11 cellular contexts compared by ENCODE assay signal in the genomic region with DNA sequence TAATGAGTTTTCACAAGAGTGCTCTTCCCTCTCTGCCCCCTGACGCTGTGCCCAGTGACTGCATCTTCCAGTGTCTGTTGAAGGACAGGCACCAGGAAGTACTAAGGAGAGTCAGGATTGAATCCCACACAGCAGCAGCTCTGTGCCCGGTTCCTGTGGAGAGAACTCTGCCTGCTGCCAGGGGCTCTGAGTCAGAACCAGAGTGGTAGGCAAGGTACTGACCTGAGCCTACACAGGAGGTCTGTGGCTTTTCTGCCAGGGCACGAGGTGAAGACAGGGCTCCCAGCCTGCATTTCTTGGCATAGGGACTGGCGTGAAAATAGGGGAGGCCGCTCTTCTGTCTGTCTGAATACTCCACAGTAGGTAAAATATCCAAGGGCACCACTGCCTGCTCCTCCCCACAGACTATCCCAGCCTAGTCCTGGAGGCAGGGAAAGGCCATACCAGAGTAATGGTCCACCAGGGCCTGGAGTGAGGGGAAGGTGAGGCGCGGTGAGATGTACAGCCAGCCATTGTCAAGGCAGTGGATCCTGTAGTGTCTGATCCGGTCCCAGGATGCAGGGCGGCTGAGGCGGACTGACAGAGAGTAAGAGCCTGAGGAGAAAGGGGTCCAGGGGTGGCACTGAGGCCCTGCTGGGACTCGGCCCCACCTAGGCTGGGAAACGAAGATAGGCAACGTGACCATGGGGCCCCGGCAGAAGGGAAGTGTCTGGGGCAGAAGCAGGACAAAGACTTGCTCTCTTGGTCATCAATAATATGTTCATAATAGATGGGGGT. TPM values are rescaled to one million over a fixed set of nuclear protein-coding genes. Genes with fewer than 3 reads are reported as not detected.
DNase-seq lines count a peak whose midpoint lies in the region; ATAC-seq and TF ChIP-seq lines count a peak whose summit lies in the region.
"Had no signal": no experiment of that assay in that cellular context is flagged by ENCODE, and none has a peak within 500 bp of the region (broad histone marks: within the 10 kb centered on the region; RNA-seq: fewer than 3 reads in every experiment).

No MANE protein-coding gene starts in this region.

- H3K36me3 ChIP-seq in BLaER1 = peaks cover 59% of the 10 kb centered on the region
- peaks cover 0 to 61% of the 10 kb centered on the region in 2 donors for H3K36me3 ChIP-seq in left lung
- H3K36me3 ChIP-seq: neural progenitor cell had no signal

- H3K27ac ChIP-seq in BLaER1 (no peak overlapping the region), left lung (no peak overlapping the region)
- H3K27ac ChIP-seq: neural progenitor cell, SJSA1, VCaP had no signal

- no peaks in the 10 kb centered on the region for H3K9me3 Mint-ChIP-seq in Calu3 (ENCODE audit: low read depth, unreplicated experiment)
- H3K9me3 Mint-ChIP-seq in activated CD8-positive, alpha-beta T cell treated with anti-CD3 and anti-CD28 coated beads, Interleukin-2, amount 10 ng/mL, durations not matched to agents 7 days and 5 days (ENCODE audit: insufficient read depth) = no peaks in the 10 kb centered on the region
- H3K9me3 Mint-ChIP-seq: neural progenitor cell had no signal

- no peak for DNase-seq in Calu3
- DNase-seq in activated CD8-positive, alpha-beta T cell treated with anti-CD3 and anti-CD28 coated beads, Interleukin-2, amount 10 ng/mL, durations not matched to agents 7 days and 5 days = no peak
- DNase-seq in left lung = no peak
- no peak for DNase-seq in islet precursor cell
- DNase-seq in GM10266 (ENCODE audit: extremely low spot score) = no peak
- DNase-seq: NCI-H187 had no signal

- no peaks in the 10 kb centered on the region for H3K27me3 ChIP-seq in BLaER1
- H3K27me3 ChIP-seq in left lung = no peaks in the 10 kb centered on the region
- H3K27me3 ChIP-seq: neural progenitor cell, SJSA1 had no signal

- no peak overlapping the region for H3K4me3 Mint-ChIP-seq in Calu3 (ENCODE audit: low read depth, unreplicated experiment)
- H3K4me3 Mint-ChIP-seq in activated CD8-positive, alpha-beta T cell treated with anti-CD3 and anti-CD28 coated beads, Interleukin-2, amount 10 ng/mL, durations not matched to agents 7 days and 5 days = no peak overlapping the region
- H3K4me3 Mint-ChIP-seq: neural progenitor cell had no signal

- H3K4me2 ChIP-seq in BLaER1 = no peak overlapping the region
- H3K4me2 ChIP-seq: neural progenitor cell had no signal

- peaks cover 47% of the 10 kb centered on the region for H3K36me3 Mint-ChIP-seq in Calu3 (ENCODE audit: insufficient read depth, unreplicated experiment)
- H3K36me3 Mint-ChIP-seq in activated CD8-positive, alpha-beta T cell treated with anti-CD3 and anti-CD28 coated beads, Interleukin-2, amount 10 ng/mL, durations not matched to agents 7 days and 5 days (ENCODE audit: low read depth) = peaks cover 65% of the 10 kb centered on the region

- H3K4me3 ChIP-seq in BLaER1 = no peak overlapping the region
- no peak overlapping the region for H3K4me3 ChIP-seq in left lung
- H3K4me3 ChIP-seq: neural progenitor cell, SJSA1 had no signal

- ATAC-seq in activated CD8-positive, alpha-beta T cell treated with anti-CD3 and anti-CD28 coated beads, Interleukin-2, amount 10 ng/mL, durations not matched to agents 7 days and 5 days = no peak
- ATAC-seq in left lung (peak; percentile 14), HG02870 (IDR thresholded peaks at IDR 0.05; ENCODE audit: unreplicated experiment) (no peak)

- POLR2A ChIA-PET in activated CD8-positive, alpha-beta T cell treated with anti-CD3 and anti-CD28 coated beads, Interleukin-2, amount 10 ng/mL, durations not matched to agents 7 days and 5 days (lab: Charles Lee) = interaction anchor here (0.5 to 0.6 kb wide), 2 partner anchors 131 to 1728 kb away, joined by 3 read pairs; no protein-coding TSS in a partner anchor

- CTCF ChIA-PET in Calu3 (lab: Charles Lee) = interaction anchor here (1.0 kb wide), 1 partner anchor 8 kb away, joined by 5 read pairs; no protein-coding TSS in a partner anchor
- CTCF ChIA-PET in activated CD8-positive, alpha-beta T cell treated with anti-CD3 and anti-CD28 coated beads, Interleukin-2, amount 10 ng/mL, durations not matched to agents 7 days and 5 days (lab: Charles Lee) = interaction anchor here (1.0 to 3.6 kb wide), 4 partner anchors 10 to 30 kb away, joined by 3 to 43 read pairs (median 3); a partner anchor contains a TSS

- peak overlapping the region; percentile 15 for H3K27ac Mint-ChIP-seq in Calu3 (ENCODE audit: unreplicated experiment)
- H3K27ac Mint-ChIP-seq in activated CD8-positive, alpha-beta T cell treated with anti-CD3 and anti-CD28 coated beads, Interleukin-2, amount 10 ng/mL, durations not matched to agents 7 days and 5 days = peak overlapping the region; percentile 57
- H3K27ac Mint-ChIP-seq: neural progenitor cell had no signal

- BruUV-seq in Calu3 (replicated peaks; lab: Mats Ljungman, UMichigan) = no TSS peak

- peaks cover 17% of the 10 kb centered on the region for H4K20me1 ChIP-seq in BLaER1

- intact Hi-C loops in Calu3 (cut with micrococcal nuclease; ENCODE audit: unreplicated experiment) = loop anchor here (5.0 kb wide), 1 partner anchor 272 kb away; no protein-coding TSS in a partner anchor
- intact Hi-C loops in left lung (cut with DNase I) = no loop called here

- peaks cover 22% of the 10 kb centered on the region for H3K4me1 Mint-ChIP-seq in Calu3 (ENCODE audit: low read depth, unreplicated experiment)
- H3K4me1 Mint-ChIP-seq in activated CD8-positive, alpha-beta T cell treated with anti-CD3 and anti-CD28 coated beads, Interleukin-2, amount 10 ng/mL, durations not matched to agents 7 days and 5 days (ENCODE audit: low read depth) = peaks cover 27% of the 10 kb centered on the region
- H3K4me1 Mint-ChIP-seq: neural progenitor cell had no signal

- no peaks in the 10 kb centered on the region for H3K9me3 ChIP-seq in BLaER1
- no peaks in the 10 kb centered on the region for H3K9me3 ChIP-seq in left lung
- H3K9me3 ChIP-seq: SJSA1 had no signal

- peak overlapping the region; percentile 24; the same call in 1 of the 2 replicates for H3K9ac ChIP-seq in BLaER1
- H3K9ac ChIP-seq: neural progenitor cell had no signal

- H3K27me3 Mint-ChIP-seq in Calu3 (ENCODE audit: unreplicated experiment) = no peaks in the 10 kb centered on the region
- no peaks in the 10 kb centered on the region for H3K27me3 Mint-ChIP-seq in activated CD8-positive, alpha-beta T cell treated with anti-CD3 and anti-CD28 coated beads, Interleukin-2, amount 10 ng/mL, durations not matched to agents 7 days and 5 days (ENCODE audit: low read depth)

- H3K4me1 ChIP-seq in BLaER1 (no peaks in the 10 kb centered on the region), left lung (no peaks in the 10 kb centered on the region)
- H3K4me1 ChIP-seq: neural progenitor cell, SJSA1 had no signal

- TF ChIP-seq CTCF in Calu3 (IDR thresholded peaks at IDR 0.05; ENCODE audit: unreplicated experiment) (no peak), left lung (IDR thresholded peaks at IDR 0.05) (no peak), GM10266 (IDR thresholded peaks at IDR 0.05; ENCODE audit: control insufficient read depth, insufficient read depth, low read depth, missing control alignments) (no peak)

RNA-seq across cellular contexts. Expression of a gene that starts 9.4 kb away (rescaled TPM):
- total RNA-seq in Calu3 (2022) (235 and 250 TPM in 2 replicates), left lung (100 to 1,000 TPM in 1 of 2 donors, 10 to 100 TPM in 1; 99.0 to 167 TPM)
- total RNA-seq in activated CD8-positive, alpha-beta T cell treated with anti-CD3 and anti-CD28 coated beads, Interleukin-2, amount 10 ng/mL, durations not matched to agents 7 days and 5 days = 100 to 1,000 TPM; 108 to 109 TPM

RNA-seq across cellular contexts. Expression of a gene that starts 31.0 kb away (rescaled TPM):
- total RNA-seq in Calu3 (2022) = not detected in 2 replicates
- total RNA-seq in activated CD8-positive, alpha-beta T cell treated with anti-CD3 and anti-CD28 coated beads, Interleukin-2, amount 10 ng/mL, durations not matched to agents 7 days and 5 days = 100 to 1,000 TPM; 131 to 137 TPM
- 1 to 10 TPM in 1 of 2 donors, under 1 TPM in 1; 0.87 to 1.8 TPM for total RNA-seq in left lung
- total RNA-seq: SJSA1 had no signal

RNA-seq across cellular contexts. Expression of a gene that starts 41.6 kb away (rescaled TPM):
- total RNA-seq in Calu3 (2022) (39.4 and 48.9 TPM in 2 replicates), left lung (10 to 100 TPM; 11.2 to 11.5 TPM)
- 10 to 100 TPM; 29.2 to 32.9 TPM for total RNA-seq in activated CD8-positive, alpha-beta T cell treated with anti-CD3 and anti-CD28 coated beads, Interleukin-2, amount 10 ng/mL, durations not matched to agents 7 days and 5 days

Comparison
In these comparisons a context has a peak if more than half of its experiments do, and no peak if none do; other contexts are left out.
1. RNA of a gene that starts 31.0 kb away (total RNA-seq): 131 to 137 TPM in activated CD8-positive, alpha-beta T cell treated with anti-CD3 and anti-CD28 coated beads, Interleukin-2, amount 10 ng/mL, durations not matched to agents 7 days and 5 days; 0.87 to 1.8 TPM in left lung and not detected in Calu3; every median in the first group is over 10 times any median in the second.